ENCODE assay signal across 8 cellular contexts in genomic region chr1:24364975-24365678, GRCh38. TPM values are rescaled to one million over a fixed set of nuclear protein-coding genes. Genes with fewer than 3 reads are reported as not detected.
DNase-seq lines count a peak whose midpoint lies in the region; ATAC-seq and TF ChIP-seq lines count a peak whose summit lies in the region.

No MANE protein-coding gene starts in this region.

- H3K9me3 ChIP-seq in AG04450 (ENCODE audit: control insufficient read depth, insufficient read depth, low read length): no peaks in the 10 kb centered on the region; the same call in 1 of the 2 replicates

- H3K9me3 Mint-ChIP-seq in brain: no peaks in the 10 kb centered on the region

- H3K27ac Mint-ChIP-seq in brain: peak overlapping the region in 4 of 5 experiments; percentile 64 to 95 (median 86)

- peak overlapping the region; percentile 31 for H3K27ac ChIP-seq in AG04450 (ENCODE audit: low read depth, low read length)

- peak overlapping the region in 2 of 5 experiments; percentile 9 for H3K4me3 Mint-ChIP-seq in brain

- DNase-seq in AG04450 (ENCODE audit: low read depth, low spot score): peak; percentile 63
- peak; percentile 32 for DNase-seq in GM19238 (ENCODE audit: insufficient read length, low spot score)
- peak; percentile 20 for DNase-seq in NCI-H748 treated with DMSO at 0.1 percent for 48 hours (lab: John Stamatoyannopoulos, UW)
- no peak for DNase-seq in omental fat pad (ENCODE audit: low spot score)
- DNase-seq in NCI-H1417 (lab: John Stamatoyannopoulos, UW): no peak

- ATAC-seq in omental fat pad (ENCODE audit: low FRiP score): peak; percentile 85
- ATAC-seq in GM18517 (IDR thresholded peaks at IDR 0.05; ENCODE audit: unreplicated experiment): no peak
- ATAC-seq in HG03139 (IDR thresholded peaks at IDR 0.05; ENCODE audit: unreplicated experiment): no peak

- H3K27me3 ChIP-seq in AG04450 (ENCODE audit: control insufficient read depth, insufficient read depth, low read length): no peaks in the 10 kb centered on the region

- H3K27me3 Mint-ChIP-seq in brain: peaks cover 4% of the 10 kb centered on the region

- POLR2A ChIA-PET in AG04450 (lab: Yijun Ruan, JAX): interaction anchor here (1.0 to 1.3 kb wide), 2 partner anchors 13 to 71 kb away, joined by 3 to 4 read pairs; no protein-coding TSS in a partner anchor

- TF ChIP-seq CTCF in AG04450 (IDR thresholded peaks at IDR 0.05; ENCODE audit: low read depth, low read length) (no peak), brain (conservative IDR thresholded peaks at IDR 0.05) (no peak), omental fat pad (IDR thresholded peaks at IDR 0.05) (no peak)

- H3K36me3 Mint-ChIP-seq in brain: peaks cover 5% of the 10 kb centered on the region

- no peak overlapping the region for H3K4me3 ChIP-seq in AG04450 (ENCODE audit: low read depth, low read length)

- H3K4me1 Mint-ChIP-seq in brain: peaks cover 37% of the 10 kb centered on the region

- CTCF ChIA-PET in AG04450 (lab: Charles Lee): interaction anchor here (2.0 to 6.0 kb wide), 3 partner anchors 26 to 166 kb away, joined by 9 to 30 read pairs (median 14); no protein-coding TSS in a partner anchor

RNA-seq across cellular contexts. Expression of gene GRHL3, which starts 46.0 kb away (rescaled TPM):
- polyA plus RNA-seq in AG04450 (2011; rRNA removed) (0.04 TPM in 1 of 2 replicates, not detected in the other), brain (ENCODE audit: insufficient read depth, low read depth, low replicate concordance) (not detected)
- polyA minus RNA-seq in AG04450 (2011; rRNA and poly(A)+ RNA removed): not detected in 2 replicates
- 1 to 10 TPM in 1 of 4 donors, under 1 TPM in 3; 0.44 to 3.3 (median 0.66) TPM for total RNA-seq in omental fat pad

RNA-seq across cellular contexts. Expression of gene STPG1, which starts 48.5 kb away (rescaled TPM):
- 6.6 and 7.9 TPM in 2 replicates for polyA plus RNA-seq in AG04450 (2011; rRNA removed)
- polyA minus RNA-seq in AG04450 (2011; rRNA and poly(A)+ RNA removed): 5.5 and 6.7 TPM in 2 replicates
- 15.7 TPM for polyA plus RNA-seq in brain (ENCODE audit: insufficient read depth, low read depth, low replicate concordance)
- total RNA-seq in omental fat pad: 1 to 10 TPM; 2.2 to 5.1 (median 3.5) TPM

RNA-seq across cellular contexts. Expression of gene NIPAL3, which starts 50.5 kb away (rescaled TPM):
- polyA plus RNA-seq in AG04450 (2011; rRNA removed): 46.5 and 48.5 TPM in 2 replicates
- 58.4 and 73.2 TPM in 2 replicates for polyA minus RNA-seq in AG04450 (2011; rRNA and poly(A)+ RNA removed)
- polyA plus RNA-seq in brain (ENCODE audit: insufficient read depth, low read depth, low replicate concordance): 43.3 TPM
- 10 to 100 TPM; 17.8 to 38.0 (median 27.0) TPM for total RNA-seq in omental fat pad

Comparison
In these comparisons a context has a peak if more than half of its experiments do, and no peak if none do; other contexts are left out.
1. DNase-seq: peak in AG04450 (single experiment), GM19238 (single experiment) and NCI-H748 treated with DMSO at 0.1 percent for 48 hours (single experiment); none in omental fat pad (single experiment) and NCI-H1417 (0 of 3).